In genomic region chr2:159832858-159833257, GRCh38 we compare ENCODE assay signal across 18 cellular contexts.
"Had no signal": no experiment of that assay in that cellular context is flagged by ENCODE, and none has a peak within 500 bp of the region (broad histone marks: within the 10 kb centered on the region; RNA-seq: fewer than 3 reads in every experiment).

No MANE protein-coding gene starts in this region.

- ATAC-seq: activated T-cell treated with anti-CD3 and anti-CD28 coated beads, Interleukin-2, amount 50 U/mL, for 72 hours; gastroesophageal sphincter; heart right ventricle; left cardiac atrium; lower lobe of right lung; sciatic nerve had no signal

- H3K27me3 ChIP-seq: gastroesophageal sphincter, heart right ventricle, ovary, thyroid gland, vagina had no signal

- H3K4me1 ChIP-seq: gastroesophageal sphincter, lower lobe of right lung, thyroid gland, vagina had no signal

- H3K4me3 ChIP-seq: gastroesophageal sphincter, heart right ventricle, lower lobe of right lung, ovary, thyroid gland, vagina had no signal

- H3K9me3 Mint-ChIP-seq: activated T-cell treated with anti-CD3 and anti-CD28 coated beads, Interleukin-2, amount 50 U/mL, for 72 hours had no signal

- H3K27ac Mint-ChIP-seq: activated naive CD8-positive, alpha-beta T cell; activated T-cell treated with anti-CD3 and anti-CD28 coated beads, Interleukin-2, amount 50 U/mL, for 72 hours; mesothelial cell of epicardium had no signal

- H3K36me3 Mint-ChIP-seq: mesothelial cell of epicardium had no signal

- H3K4me1 Mint-ChIP-seq: neural crest cell had no signal

- FAIRE-seq: endometrium had no signal

- H3K4me3 Mint-ChIP-seq: activated naive CD8-positive, alpha-beta T cell; activated T-cell treated with anti-CD3 and anti-CD28 coated beads, Interleukin-2, amount 50 U/mL, for 72 hours; mesothelial cell of epicardium; neural crest cell had no signal

- H3K9me3 ChIP-seq: gastroesophageal sphincter, lower lobe of right lung, ovary, thyroid gland, vagina had no signal

- H3K27me3 Mint-ChIP-seq: activated naive CD8-positive, alpha-beta T cell had no signal

- H3K27ac ChIP-seq: gastroesophageal sphincter, heart right ventricle, lower lobe of right lung, ovary, thyroid gland, vagina had no signal

- H3K36me3 ChIP-seq: gastroesophageal sphincter, lower lobe of right lung, ovary, thyroid gland, vagina had no signal

- DNase-seq: activated CD4-positive, alpha-beta T cell treated with anti-CD3 and anti-CD28 coated beads, Interleukin-2, amount 50 U/mL, for 48 hours; activated gamma-delta T cell; activated T-cell treated with anti-CD3 and anti-CD28 coated beads, Interleukin-2, amount 50 U/mL, for 72 hours; amniotic stem cell; heart right ventricle; left cardiac atrium; lower lobe of right lung; ovary; stimulated activated CD4-positive, alpha-beta T cell treated with anti-CD3 and anti-CD28 coated beads, Interleukin-1b, Interleukin-23, amount 100 ng/mL, for 48 hours; T-helper 9 cell; thyroid gland had no signal
